ENCODE assay signal across 8 cellular contexts in the genomic region with DNA sequence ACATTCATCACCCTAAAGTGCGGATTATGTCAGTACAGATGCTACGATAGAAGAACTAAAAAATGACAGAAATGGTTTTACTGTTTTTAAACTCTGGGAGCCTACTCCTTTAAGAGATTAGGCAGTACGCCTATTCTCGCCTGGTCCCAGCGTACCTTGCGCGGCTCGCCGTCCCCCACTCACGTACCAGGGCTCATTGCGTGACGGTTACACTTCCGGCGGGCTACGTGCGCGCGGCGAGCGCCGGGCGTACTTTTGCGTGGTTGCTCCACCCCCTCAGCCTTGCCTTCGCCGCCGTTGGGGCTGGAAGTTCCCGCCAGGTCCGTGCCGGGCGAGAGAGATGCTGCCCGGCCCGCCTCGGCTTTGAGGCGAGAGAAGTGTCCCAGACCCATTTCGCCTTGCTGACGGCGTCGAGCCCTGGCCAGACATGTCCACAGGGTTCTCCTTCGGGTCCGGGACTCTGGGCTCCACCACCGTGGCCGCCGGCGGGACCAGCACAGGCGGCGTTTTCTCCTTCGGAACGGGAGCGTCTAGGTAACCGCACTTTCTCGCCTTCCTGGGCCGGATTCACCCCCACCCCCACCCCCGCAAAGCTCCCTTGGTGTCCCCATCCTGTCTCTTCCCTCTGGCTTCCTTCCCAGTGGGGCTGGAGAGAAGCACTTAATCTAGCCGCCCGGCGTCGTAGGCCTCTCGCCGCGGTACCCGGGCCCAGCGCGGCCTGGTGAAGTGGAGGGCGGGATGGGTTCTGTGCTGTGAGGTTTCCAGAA. TPM values are rescaled to one million over a fixed set of nuclear protein-coding genes. Genes with fewer than 3 reads are reported as not detected.
DNase-seq lines count a peak whose midpoint lies in the region; ATAC-seq, FAIRE-seq and TF ChIP-seq lines count a peak whose summit lies in the region.

A gene with protein sequence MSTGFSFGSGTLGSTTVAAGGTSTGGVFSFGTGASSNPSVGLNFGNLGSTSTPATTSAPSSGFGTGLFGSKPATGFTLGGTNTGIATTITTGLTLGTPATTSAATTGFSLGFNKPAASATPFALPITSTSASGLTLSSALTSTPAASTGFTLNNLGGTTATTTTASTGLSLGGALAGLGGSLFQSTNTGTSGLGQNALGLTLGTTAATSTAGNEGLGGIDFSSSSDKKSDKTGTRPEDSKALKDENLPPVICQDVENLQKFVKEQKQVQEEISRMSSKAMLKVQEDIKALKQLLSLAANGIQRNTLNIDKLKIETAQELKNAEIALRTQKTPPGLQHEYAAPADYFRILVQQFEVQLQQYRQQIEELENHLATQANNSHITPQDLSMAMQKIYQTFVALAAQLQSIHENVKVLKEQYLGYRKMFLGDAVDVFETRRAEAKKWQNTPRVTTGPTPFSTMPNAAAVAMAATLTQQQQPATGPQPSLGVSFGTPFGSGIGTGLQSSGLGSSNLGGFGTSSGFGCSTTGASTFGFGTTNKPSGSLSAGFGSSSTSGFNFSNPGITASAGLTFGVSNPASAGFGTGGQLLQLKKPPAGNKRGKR (plus strand): TSS at position 279 of the 767 bp plus-strand sequence. CDS start 149 bp downstream, at position 428.

- peaks cover 5 to 6% of the 10 kb centered on the region in 2 donors for H3K27me3 Mint-ChIP-seq in T-cell

- peaks cover 7% of the 10 kb centered on the region for H3K36me3 ChIP-seq in cardiac muscle cell
- no peaks in the 10 kb centered on the region for H3K36me3 ChIP-seq in parathyroid adenoma (ENCODE audit: control insufficient read depth, insufficient read depth, low read length)
- peaks cover 0 to 9% (median 0%) of the 10 kb centered on the region in 3 donors for H3K36me3 ChIP-seq in tibial nerve

- H3K4me1 Mint-ChIP-seq in T-cell, result peaks cover 34 to 44% (median 40%) of the 10 kb centered on the region in 3 donors

- CTCF ChIA-PET in T-cell (lab: Charles Lee), result interaction anchor here in 1 of 2 donors (1.0 to 3.6 kb wide), 2 partner anchors 14 kb away, joined by 3 to 13 read pairs; partner anchors contain the start of gene MTMR6

- TF ChIP-seq EP300 in tibial nerve (IDR thresholded peaks at IDR 0.05), result peak; percentile 94 to 97

- TF ChIP-seq CTCF in cardiac muscle cell (IDR thresholded peaks at IDR 0.05; ENCODE audit: low read depth, low read length) (no peak), parathyroid adenoma (IDR thresholded peaks at IDR 0.05) (no peak), tibial nerve (IDR thresholded peaks at IDR 0.05) (peak in 1 of 5 experiments; percentile 57)

- H3K9ac ChIP-seq in parathyroid adenoma, result peak within 1 kb of the TSS; percentile 67

- peak; percentile 99 for ATAC-seq in HG02840 (IDR thresholded peaks at IDR 0.05; ENCODE audit: low FRiP score, unreplicated experiment)
- peak; percentile 98 to 100 (median 99) for ATAC-seq in T-cell (replicated peaks in 1 of 4)

- H3K27ac ChIP-seq in adipose tissue (ENCODE audit: low read depth, low read length) (peak within 1 kb of the TSS; percentile 57), cardiac muscle cell (peak within 1 kb of the TSS; percentile 67), parathyroid adenoma (peak within 1 kb of the TSS; percentile 85), tibial nerve (peak within 1 kb of the TSS; percentile 79 to 95 (median 90))

- H3K9me3 Mint-ChIP-seq in T-cell, result no peaks in the 10 kb centered on the region

- peak; percentile 74 for DNase-seq in GM12891 (ENCODE audit: insufficient read length, low spot score)
- peak; percentile 50 for DNase-seq in NCI-H1436 treated with DMSO at 0.1 percent for 48 hours (lab: John Stamatoyannopoulos, UW)
- peak; percentile 83 to 95 (median 92) for DNase-seq in T-cell
- DNase-seq in cardiac muscle cell (ENCODE audit: low read depth in 1 of 2, low spot score in 1 of 2), result peak; percentile 93 to 97
- peak; percentile 89 to 91 for DNase-seq in tibial nerve (ENCODE audit: low spot score in 2 of 2)

- POLR2A ChIA-PET in T-cell (lab: Charles Lee), result interaction anchor here (0.6 to 1.2 kb wide), 5 partner anchors 9 to 987 kb away, joined by 3 to 8 read pairs (median 6); partner anchors contain the start of gene MTMR6 (in 1 of the 2)

- FAIRE-seq in GM12891 (lab: Jason Lieb, UNC), result peak; percentile 100

- H3K4me1 ChIP-seq in cardiac muscle cell (ENCODE audit: low read depth) (peaks cover 10% of the 10 kb centered on the region), parathyroid adenoma (peaks cover 3% of the 10 kb centered on the region), tibial nerve (peaks cover 0 to 36% (median 5%) of the 10 kb centered on the region in 4 donors)

- peaks cover 8% of the 10 kb centered on the region for H3K36me3 Mint-ChIP-seq in T-cell

- H3K4me3 ChIP-seq in cardiac muscle cell (peak within 1 kb of the TSS; percentile 65), parathyroid adenoma (ENCODE audit: low read depth, low read length) (peak within 1 kb of the TSS; percentile 79), tibial nerve (peak within 1 kb of the TSS; percentile 68 to 93 (median 81))

- TF ChIP-seq POLR2A in GM12891 (IDR thresholded peaks at IDR 0.05; ENCODE audit: low read depth, low read length), result peak; percentile 93
- TF ChIP-seq POLR2A in tibial nerve (IDR thresholded peaks at IDR 0.05), result peak; percentile 81 to 87

- H3K4me2 ChIP-seq in parathyroid adenoma (ENCODE audit: low read length), result peak within 1 kb of the TSS; percentile 88

- H3K27ac Mint-ChIP-seq in T-cell, result peak within 1 kb of the TSS; percentile 93 to 94

- H3K9me3 ChIP-seq in cardiac muscle cell (ENCODE audit: low read depth), result no peaks in the 10 kb centered on the region
- H3K9me3 ChIP-seq in parathyroid adenoma (ENCODE audit: control insufficient read depth, low read length), result no peaks in the 10 kb centered on the region
- H3K9me3 ChIP-seq in tibial nerve, result no peaks in the 10 kb centered on the region

- WGBS in adipose tissue, 3 donors, result 0 to 1% (median 0%) methylated on average over 64 of the region's 64 CpGs
- WGBS in tibial nerve, 2 donors, result 0 to 1% methylated on average over 22 to 37 of the region's 64 CpGs

- peaks cover 25% of the 10 kb centered on the region for H3K27me3 ChIP-seq in cardiac muscle cell
- no peaks in the 10 kb centered on the region for H3K27me3 ChIP-seq in parathyroid adenoma (ENCODE audit: control insufficient read depth, insufficient read depth, low read length)
- H3K27me3 ChIP-seq in tibial nerve, result no peaks in the 10 kb centered on the region

- peak within 1 kb of the TSS; percentile 88 to 91 (median 89) for H3K4me3 Mint-ChIP-seq in T-cell

- H3K79me2 ChIP-seq in parathyroid adenoma, result peaks cover 5% of the 10 kb centered on the region

- peak within 1 kb of the TSS; percentile 98 for H2AFZ ChIP-seq in parathyroid adenoma

TF ChIP-seq in GM12891, 5 proteins besides CTCF, POLR2A, EP300 and RAD21:
- TF ChIP-seq POU2F2 (IDR thresholded peaks at IDR 0.05; ENCODE audit: low read depth, low read length) (peak; percentile 50; the same call in 1 of the 2 replicates), PAX5 (IDR thresholded peaks at IDR 0.05; ENCODE audit: insufficient read depth, low read length, severe bottlenecking) (no peak), POLR2AphosphoS5 (IDR thresholded peaks at IDR 0.05; ENCODE audit: low read depth, low read length) (peak; percentile 93), TAF1 (IDR thresholded peaks at IDR 0.05; ENCODE audit: low read depth, low read length) (peak; percentile 71)

RNA-seq across cellular contexts. Expression of the gene that starts here (rescaled TPM):
- polyA plus RNA-seq in GM12891 (2012; ENCODE audit: low read depth, missing spikeins), result 13.5 TPM
- 10 to 100 TPM; 33.2 to 59.1 (median 37.3) TPM for total RNA-seq in T-cell
- polyA plus RNA-seq in adipose tissue, result 10 to 100 TPM in 2 of 3 donors, 1 to 10 TPM in 1; 5.9 to 14.1 (median 12.2) TPM
- total RNA-seq in cardiac muscle cell, result 54.0 and 117 TPM in 2 replicates
- 28.1 and 36.5 TPM in 2 replicates for polyA plus RNA-seq in cardiac muscle cell
- 100 to 1,000 TPM in 1 of 4 donors, 10 to 100 TPM in 3; 59.0 to 135 (median 63.1) TPM for total RNA-seq in tibial nerve

Comparison
In these comparisons a context has a peak if more than half of its experiments do, and no peak if none do; other contexts are left out.
1. Peak in every context shown above with its lines: DNase-seq, ATAC-seq, H3K4me3 ChIP-seq and H3K27ac ChIP-seq.